ENCODE assay signal across 16 cellular contexts in genomic region chr2:113167962-113168340, GRCh38. TPM values are rescaled to one million over a fixed set of nuclear protein-coding genes. Genes with fewer than 3 reads are reported as not detected.
DNase-seq lines count a peak whose midpoint lies in the region; ATAC-seq, FAIRE-seq and TF ChIP-seq lines count a peak whose summit lies in the region.
"Had no signal": no experiment of that assay in that cellular context is flagged by ENCODE, and none has a peak within 500 bp of the region (broad histone marks: within the 10 kb centered on the region; RNA-seq: fewer than 3 reads in every experiment).

No MANE protein-coding gene starts in this region.

- H3K4me3 Mint-ChIP-seq in activated naive CD8-positive, alpha-beta T cell: peak overlapping the region; percentile 46
- H3K4me3 Mint-ChIP-seq: brain had no signal

- H3K9me3 ChIP-seq in right atrium auricular region: no peaks in the 10 kb centered on the region
- H3K9me3 ChIP-seq in right cardiac atrium (ENCODE audit: control insufficient read depth, low read length): no peaks in the 10 kb centered on the region
- H3K9me3 ChIP-seq in mucosa of rectum (ENCODE audit: control insufficient read depth in 2 of 2, low read length in 2 of 2): no peaks in the 10 kb centered on the region
- H3K9me3 ChIP-seq: lower lobe of right lung had no signal

- FAIRE-seq in GM19239 (lab: Jason Lieb, UNC): no peak
- FAIRE-seq: H54 had no signal

- peaks cover 77% of the 10 kb centered on the region for H3K4me1 Mint-ChIP-seq in activated naive CD8-positive, alpha-beta T cell (ENCODE audit: low read depth)

- no peaks in the 10 kb centered on the region for H3K27me3 Mint-ChIP-seq in activated naive CD8-positive, alpha-beta T cell

- peak overlapping the region; percentile 46 to 61 for H3K9ac ChIP-seq in mucosa of rectum (ENCODE audit: low read depth in 1 of 2, low read length in 2 of 2)

- no peaks in the 10 kb centered on the region for H3K9me3 Mint-ChIP-seq in activated naive CD8-positive, alpha-beta T cell (ENCODE audit: low read depth)

- no peak for TF ChIP-seq CTCF in right atrium auricular region (IDR thresholded peaks at IDR 0.05)

- H3K27ac ChIP-seq in right atrium auricular region (no peak overlapping the region), right cardiac atrium (ENCODE audit: low read length) (no peak overlapping the region), mucosa of rectum (ENCODE audit: low read depth in 2 of 2, low read length in 2 of 2) (peak overlapping the region; percentile 88 to 90)

- H3K36me3 ChIP-seq in right atrium auricular region (no peaks in the 10 kb centered on the region), mucosa of rectum (ENCODE audit: control insufficient read depth in 2 of 2, insufficient read depth in 2 of 2, low read length in 2 of 2) (peaks cover 0 to 2% of the 10 kb centered on the region in 2 donors)
- H3K36me3 ChIP-seq: lower lobe of right lung had no signal

- DNase-seq in right atrium auricular region (ENCODE audit: low spot score): peak; percentile 23
- no peak for DNase-seq in right cardiac atrium
- no peak for DNase-seq in GM19239 (ENCODE audit: insufficient read length, low spot score)
- no peak for DNase-seq in NCI-H2171 (lab: John Stamatoyannopoulos, UW)
- DNase-seq in medulla oblongata (ENCODE audit: extremely low spot score): no peak
- DNase-seq: effector CD8-positive, alpha-beta T cell; NCI-H2081 treated with DMSO at 0.1 percent for 48 hours; NK-92 treated with Interleukin-12 subunit alpha and Interleukin-12 subunit beta, amount 100 ng/mL, for 24 hours; Right ventricle myocardium superior had no signal

- no peak for ATAC-seq in right cardiac atrium
- ATAC-seq in GM18520 (IDR thresholded peaks at IDR 0.05; ENCODE audit: unreplicated experiment): no peak

- H3K27me3 ChIP-seq in right atrium auricular region (no peaks in the 10 kb centered on the region), right cardiac atrium (ENCODE audit: control insufficient read depth, insufficient read depth) (no peaks in the 10 kb centered on the region), mucosa of rectum (ENCODE audit: control insufficient read depth in 2 of 2, insufficient read depth in 2 of 2, low read length in 2 of 2) (no peaks in the 10 kb centered on the region)

- WGBS in right cardiac atrium: 82% methylated on average over 6 of the region's 6 CpGs

- no peak overlapping the region for H3K4me3 ChIP-seq in right atrium auricular region
- no peak overlapping the region for H3K4me3 ChIP-seq in right cardiac atrium (ENCODE audit: low read length)
- H3K4me3 ChIP-seq in mucosa of rectum (ENCODE audit: low read length in 2 of 2): no peak overlapping the region
- H3K4me3 ChIP-seq: lower lobe of right lung had no signal

- H3K4me1 ChIP-seq in right atrium auricular region: no peaks in the 10 kb centered on the region
- H3K4me1 ChIP-seq in right cardiac atrium (ENCODE audit: control insufficient read depth, insufficient read depth, low read length): no peaks in the 10 kb centered on the region
- peaks cover 19 to 39% of the 10 kb centered on the region in 2 donors for H3K4me1 ChIP-seq in mucosa of rectum (ENCODE audit: control insufficient read depth in 2 of 2, insufficient read depth in 2 of 2, low read length in 2 of 2)

- H3K27ac Mint-ChIP-seq in activated naive CD8-positive, alpha-beta T cell: peak overlapping the region; percentile 99
- H3K27ac Mint-ChIP-seq: brain had no signal

- peaks cover 4% of the 10 kb centered on the region for H3K36me3 Mint-ChIP-seq in activated naive CD8-positive, alpha-beta T cell
- H3K36me3 Mint-ChIP-seq: brain had no signal

- intact Hi-C loops in right cardiac atrium (cut with DNase I): no loop called here

RNA-seq across cellular contexts. Expression of gene PSD4, which starts 5.8 kb away (rescaled TPM):
- total RNA-seq in right atrium auricular region (1 to 10 TPM; 2.4 to 4.5 TPM), right cardiac atrium (1 to 10 TPM; 2.0 to 4.0 (median 3.3) TPM)
- 1.0 TPM for polyA plus RNA-seq in right cardiac atrium

RNA-seq across cellular contexts. Expression of gene IL1RN, which starts 40.6 kb away (rescaled TPM):
- total RNA-seq in right atrium auricular region: 1 to 10 TPM in 1 of 2 donors, under 1 TPM in 1; 0.41 to 1.3 TPM
- total RNA-seq in right cardiac atrium: 1 to 10 TPM in 1 of 4 donors, under 1 TPM in 3; 0.45 to 1.1 (median 0.78) TPM
- 0.54 TPM for polyA plus RNA-seq in right cardiac atrium
- total RNA-seq: skeletal muscle tissue had no signal

Comparison
In these comparisons a context has a peak if more than half of its experiments do, and no peak if none do; other contexts are left out.
1. H3K27ac ChIP-seq: peak in mucosa of rectum (2 of 2); none in right atrium auricular region (0 of 2) and right cardiac atrium (single experiment).